In the genomic region with DNA sequence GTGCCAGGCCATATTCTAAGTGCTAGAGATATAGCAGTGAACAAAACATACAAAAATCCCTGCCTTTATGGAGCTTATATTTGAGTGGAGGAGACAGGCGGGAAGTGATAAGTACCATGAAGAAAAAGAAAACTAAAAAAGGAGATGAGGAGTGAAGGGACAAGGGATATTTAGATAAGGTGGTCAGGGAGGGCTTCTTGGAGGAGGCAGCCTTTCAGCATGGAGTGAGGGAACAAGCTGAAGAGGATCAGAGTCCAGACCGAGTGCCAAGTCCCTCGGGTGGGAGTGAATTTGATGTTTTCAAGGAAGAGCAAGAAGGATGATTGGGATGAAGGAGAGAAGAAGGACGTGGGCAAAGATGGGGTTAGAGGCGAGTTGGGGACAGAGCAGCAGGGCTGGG, we compare ENCODE assay signal across 15 cellular contexts.
DNase-seq lines count a peak whose midpoint lies in the region; ATAC-seq and TF ChIP-seq lines count a peak whose summit lies in the region.
"Had no signal": no experiment of that assay in that cellular context is flagged by ENCODE, and none has a peak within 500 bp of the region (broad histone marks: within the 10 kb centered on the region; RNA-seq: fewer than 3 reads in every experiment).

No MANE protein-coding gene starts in this region.

- ATAC-seq in GM21381 (IDR thresholded peaks at IDR 0.05; ENCODE audit: unreplicated experiment): no peak
- ATAC-seq: CD8-positive, alpha-beta T cell had no signal

- H3K36me3 Mint-ChIP-seq in MCF 10A (ENCODE audit: insufficient read depth, unreplicated experiment): peaks cover 4% of the 10 kb centered on the region
- H3K36me3 Mint-ChIP-seq in type B pancreatic cell: peaks cover 6% of the 10 kb centered on the region
- H3K36me3 Mint-ChIP-seq: CD8-positive, alpha-beta T cell had no signal

- H3K36me3 ChIP-seq in breast epithelium (no peaks in the 10 kb centered on the region), OCI-LY7 (ENCODE audit: insufficient read depth, low read length) (no peaks in the 10 kb centered on the region), esophagus muscularis mucosa (no peaks in the 10 kb centered on the region)
- H3K36me3 ChIP-seq: BE2C had no signal

- no peak overlapping the region for H3K4me2 ChIP-seq in OCI-LY7 (ENCODE audit: low read length)

- no peak overlapping the region for H3K4me3 ChIP-seq in breast epithelium
- no peak overlapping the region for H3K4me3 ChIP-seq in OCI-LY7 (ENCODE audit: low read depth, low read length, poor library complexity, severe bottlenecking)
- H3K4me3 ChIP-seq in esophagus muscularis mucosa: no peak overlapping the region

- H3K9me3 Mint-ChIP-seq in MCF 10A (ENCODE audit: unreplicated experiment) (no peaks in the 10 kb centered on the region), type B pancreatic cell (no peaks in the 10 kb centered on the region)
- H3K9me3 Mint-ChIP-seq: CD8-positive, alpha-beta T cell; HFFc6 had no signal

- H3K9me2 ChIP-seq in OCI-LY7 (ENCODE audit: insufficient read depth, low read length): no peaks in the 10 kb centered on the region

- TF ChIP-seq POLR2A in breast epithelium (IDR thresholded peaks at IDR 0.05) (no peak), esophagus muscularis mucosa (IDR thresholded peaks at IDR 0.05; ENCODE audit: low read depth) (no peak)

- POLR2A ChIA-PET in MCF 10A (lab: Yijun Ruan, JAX) (interaction anchor here (0.7 kb wide), 1 partner anchor 427 kb away, joined by 3 read pairs; no protein-coding TSS in a partner anchor), OCI-LY7 (lab: Charles Lee) (interaction anchor here (0.6 to 0.7 kb wide), 2 partner anchors 315 to 859 kb away, joined by 3 read pairs; no protein-coding TSS in a partner anchor)

- BruUV-seq in MCF 10A (replicated peaks; lab: Mats Ljungman, UMichigan): no TSS peak
- BruUV-seq in OCI-LY7 (replicated peaks; lab: Mats Ljungman, UMichigan): no TSS peak

- intact Hi-C loops in breast epithelium (cut with DNase I; ENCODE audit: low total_unique reads): no loop called here
- intact Hi-C loops in MCF 10A (cut with micrococcal nuclease): no loop called here
- intact Hi-C loops in OCI-LY7 (cut with micrococcal nuclease; ENCODE audit: unreplicated experiment): loop anchor here (2.0 to 5.0 kb wide), 3 partner anchors 40 to 450 kb away; no protein-coding TSS in a partner anchor
- intact Hi-C loops in esophagus muscularis mucosa (cut with DNase I): loop anchor here (5.0 kb wide), 1 partner anchor 450 kb away; no protein-coding TSS in a partner anchor

- H3K4me3 Mint-ChIP-seq in MCF 10A (ENCODE audit: unreplicated experiment) (no peak overlapping the region), type B pancreatic cell (no peak overlapping the region)
- H3K4me3 Mint-ChIP-seq: CD8-positive, alpha-beta T cell; HFFc6 had no signal

- H3K9me3 ChIP-seq in breast epithelium (no peaks in the 10 kb centered on the region), OCI-LY7 (ENCODE audit: low read length) (no peaks in the 10 kb centered on the region), esophagus muscularis mucosa (no peaks in the 10 kb centered on the region)
- H3K9me3 ChIP-seq: BE2C had no signal

- no peak for TF ChIP-seq EP300 in esophagus muscularis mucosa (IDR thresholded peaks at IDR 0.05)

- TF ChIP-seq CTCF in breast epithelium (IDR thresholded peaks at IDR 0.05) (no peak), MCF 10A (IDR thresholded peaks at IDR 0.05; ENCODE audit: unreplicated experiment) (no peak), OCI-LY7 (conservative IDR thresholded peaks at IDR 0.05; ENCODE audit: low read length) (0 out of 2 replicates have a peak, but pooled peaks have one; percentile 19), esophagus muscularis mucosa (IDR thresholded peaks at IDR 0.05) (no peak), type B pancreatic cell (conservative IDR thresholded peaks at IDR 0.05) (peak; percentile 1)

- no peak overlapping the region for H3K27ac Mint-ChIP-seq in MCF 10A (ENCODE audit: low read depth, unreplicated experiment)
- peak overlapping the region; percentile 87 for H3K27ac Mint-ChIP-seq in type B pancreatic cell
- H3K27ac Mint-ChIP-seq: CD8-positive, alpha-beta T cell; HFFc6 had no signal

- H4K20me1 ChIP-seq in OCI-LY7 (ENCODE audit: insufficient read depth, low read length): no peaks in the 10 kb centered on the region

- H3K4me1 Mint-ChIP-seq in MCF 10A (ENCODE audit: insufficient read depth, unreplicated experiment) (peaks cover 8% of the 10 kb centered on the region), type B pancreatic cell (ENCODE audit: unreplicated experiment) (peaks cover 22% of the 10 kb centered on the region)

- H3K27me3 Mint-ChIP-seq in MCF 10A (ENCODE audit: insufficient read depth, unreplicated experiment): peaks cover 16% of the 10 kb centered on the region
- peaks cover 24% of the 10 kb centered on the region for H3K27me3 Mint-ChIP-seq in type B pancreatic cell

- H3K79me2 ChIP-seq in OCI-LY7 (ENCODE audit: insufficient read depth, low read depth, low read length): no peaks in the 10 kb centered on the region

- 72% methylated on average over 5 of the region's 5 CpGs for WGBS in esophagus muscularis mucosa

- H3K4me1 ChIP-seq in breast epithelium (peaks cover 0 to 6% of the 10 kb centered on the region in 2 donors), OCI-LY7 (ENCODE audit: insufficient read depth, low read length, poor library complexity, severe bottlenecking) (no peaks in the 10 kb centered on the region), esophagus muscularis mucosa (peaks cover 0 to 5% (median 0%) of the 10 kb centered on the region in 4 donors)
- H3K4me1 ChIP-seq: BE2C had no signal

- no peak for DNase-seq in breast epithelium (ENCODE audit: low spot score in 2 of 2)
- DNase-seq in MCF 10A (ENCODE audit: unreplicated experiment): no peak
- DNase-seq in OCI-LY7 (ENCODE audit: low spot score): no peak
- peak; percentile 34 for DNase-seq in esophagus muscularis mucosa (ENCODE audit: extremely low spot score)
- no peak for DNase-seq in type B pancreatic cell (ENCODE audit: extremely low spot score, unreplicated experiment)
- DNase-seq in stimulated activated CD8-positive, alpha-beta memory T cell treated with anti-CD3 and anti-CD28 coated beads, Interleukin-4, amount 100 ng/mL, for 48 hours: no peak
- no peak for DNase-seq in NCI-H69 (lab: John Stamatoyannopoulos, UW)
- DNase-seq: DMS153, DMS79 treated with DMSO at 0.1 percent for 48 hours had no signal

- H2AFZ ChIP-seq in OCI-LY7 (ENCODE audit: low read length): no peak overlapping the region

- peak overlapping the region; percentile 73 to 77 for H3K27ac ChIP-seq in breast epithelium
- H3K27ac ChIP-seq in OCI-LY7 (ENCODE audit: low read depth, low read length, poor library complexity, severe bottlenecking): no peak overlapping the region
- H3K27ac ChIP-seq in esophagus muscularis mucosa (replicated peaks in 1 of 4): no peak overlapping the region
- H3K27ac ChIP-seq: C4-2B, HL-60 had no signal

- CTCF ChIA-PET in MCF 10A (lab: Yijun Ruan, JAX) (interaction anchor here (0.5 to 10.3 kb wide), 15 partner anchors 8 to 548 kb away, joined by 3 to 197 read pairs (median 3); no protein-coding TSS in a partner anchor), OCI-LY7 (lab: Charles Lee; ENCODE audit: unreplicated experiment) (interaction anchor here (0.9 kb wide), 1 partner anchor 11 kb away, joined by 3 read pairs; no protein-coding TSS in a partner anchor)

- H3K27me3 ChIP-seq in breast epithelium: no peaks in the 10 kb centered on the region
- H3K27me3 ChIP-seq in esophagus muscularis mucosa: peaks cover 0 to 11% (median 0%) of the 10 kb centered on the region in 4 donors

Comparison
In these comparisons a context has a peak if more than half of its experiments do, and no peak if none do; other contexts are left out.
1. H3K27ac ChIP-seq: peak in breast epithelium (2 of 2); none in OCI-LY7 (single experiment) and esophagus muscularis mucosa (0 of 4).
2. CTCF ChIP-seq: peak in OCI-LY7 (single experiment) and type B pancreatic cell (single experiment); none in breast epithelium (0 of 3), MCF 10A (single experiment) and esophagus muscularis mucosa (0 of 3).
3. intact Hi-C loops: an anchor here in OCI-LY7 (2.0 to 5.0 kb wide) and esophagus muscularis mucosa (5.0 kb wide); none called in breast epithelium and MCF 10A.